Comparison of ENCODE assay signal across 10 cellular contexts in the genomic region with DNA sequence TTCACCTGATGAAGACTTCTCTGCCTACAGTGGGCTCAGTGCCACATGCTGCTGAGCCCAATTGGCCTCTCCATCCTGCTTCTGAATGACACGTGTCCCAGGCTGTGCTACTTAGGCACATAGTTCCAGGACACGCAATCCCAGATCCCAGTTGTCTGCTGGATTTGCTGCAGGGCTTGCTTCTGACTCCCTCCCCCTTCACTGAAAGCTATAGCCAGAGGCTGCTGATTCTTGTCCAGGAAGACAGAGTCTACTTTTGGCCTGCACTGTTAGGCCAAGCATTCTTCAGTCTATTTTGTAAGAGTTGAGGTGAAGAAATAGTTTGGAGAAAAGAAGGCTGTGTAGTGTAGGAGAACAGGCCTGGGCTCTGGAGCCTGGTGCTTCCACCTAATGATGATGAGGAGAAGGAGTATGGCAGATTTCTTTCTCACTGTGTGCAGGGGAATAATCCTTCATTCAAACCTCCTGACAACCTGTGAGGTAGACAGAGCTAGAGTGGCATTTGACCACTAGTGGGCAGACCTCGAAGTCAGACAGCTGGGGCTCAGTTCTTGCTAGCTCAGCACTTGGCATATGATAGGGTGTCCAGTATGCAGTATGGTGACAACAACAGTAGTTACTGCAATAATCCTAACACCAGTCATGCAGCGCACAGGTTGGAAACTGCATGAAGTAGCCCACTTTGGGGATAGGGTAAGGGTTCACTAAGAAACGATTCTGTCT. TPM values are rescaled to one million over a fixed set of nuclear protein-coding genes. Genes with fewer than 3 reads are reported as not detected.
A peak's percentile ranks its signal among the peaks of the same experiment; 100 is the strongest.
DNase-seq lines count a peak whose midpoint lies in the region; ATAC-seq, FAIRE-seq and TF ChIP-seq lines count a peak whose summit lies in the region.
"Had no signal": no experiment of that assay in that cellular context is flagged by ENCODE, and none has a peak within 500 bp of the region (broad histone marks: within the 10 kb centered on the region; RNA-seq: fewer than 3 reads in every experiment).

No MANE protein-coding gene starts in this region.

- H3K4me3 Mint-ChIP-seq in astrocyte (ENCODE audit: unreplicated experiment): no peak overlapping the region

- H3K9me3 ChIP-seq in astrocyte (ENCODE audit: insufficient read depth, low read depth, low read length): no peaks in the 10 kb centered on the region
- H3K9me3 ChIP-seq: BLaER1 had no signal

- H3K9ac ChIP-seq in astrocyte (ENCODE audit: low read length): no peak overlapping the region
- H3K9ac ChIP-seq: BLaER1 had no signal

- H3K36me3 ChIP-seq in astrocyte (ENCODE audit: insufficient read depth, low read length): no peaks in the 10 kb centered on the region
- H3K36me3 ChIP-seq in kidney epithelial cell (ENCODE audit: control insufficient read depth, insufficient read depth, low read length): no peaks in the 10 kb centered on the region
- H3K36me3 ChIP-seq: BLaER1 had no signal

- TF ChIP-seq CTCF in astrocyte (IDR thresholded peaks at IDR 0.05; ENCODE audit: insufficient read depth, low read depth, low read length) (peak; percentile 26), kidney epithelial cell (IDR thresholded peaks at IDR 0.05; ENCODE audit: insufficient read depth, low read length, poor library complexity, severe bottlenecking) (peak; percentile 45)

- no peaks in the 10 kb centered on the region for H3K9me3 Mint-ChIP-seq in astrocyte (ENCODE audit: unreplicated experiment)

- H3K4me3 ChIP-seq in astrocyte (ENCODE audit: insufficient read depth, low read depth, low read length) (no peak overlapping the region), kidney epithelial cell (ENCODE audit: low read depth, low read length) (no peak overlapping the region)
- H3K4me3 ChIP-seq: BLaER1 had no signal

- no peak for ATAC-seq in HG03097 (IDR thresholded peaks at IDR 0.05; ENCODE audit: low FRiP score, unreplicated experiment)
- ATAC-seq in HG03460 (IDR thresholded peaks at IDR 0.05; ENCODE audit: unreplicated experiment): no peak

- no peaks in the 10 kb centered on the region for H3K27me3 ChIP-seq in astrocyte (ENCODE audit: insufficient read depth, low read length)
- no peaks in the 10 kb centered on the region for H3K27me3 ChIP-seq in kidney epithelial cell (ENCODE audit: control insufficient read depth, insufficient read depth, low read length)
- H3K27me3 ChIP-seq: BLaER1 had no signal

- H3K27ac ChIP-seq in astrocyte (ENCODE audit: low read depth, low read length): no peak overlapping the region
- H3K27ac ChIP-seq: BLaER1 had no signal

- no peak overlapping the region for H3K4me2 ChIP-seq in astrocyte (ENCODE audit: low read length)
- H3K4me2 ChIP-seq: BLaER1 had no signal

- no peaks in the 10 kb centered on the region for H3K27me3 Mint-ChIP-seq in astrocyte (ENCODE audit: low read depth, unreplicated experiment)

- peak; percentile 15 for DNase-seq in NCI-H1092 treated with DMSO at 0.1 percent for 48 hours (lab: John Stamatoyannopoulos, UW)
- DNase-seq in NCI-H1092 (lab: John Stamatoyannopoulos, UW): no peak
- DNase-seq in HT1080 (ENCODE audit: low read depth): peak; percentile 20
- DNase-seq in astrocyte (ENCODE audit: low read depth): no peak
- no peak for DNase-seq in kidney epithelial cell (ENCODE audit: low read depth)
- no peak for DNase-seq in DMS79 (lab: John Stamatoyannopoulos, UW)

- no peaks in the 10 kb centered on the region for H3K36me3 Mint-ChIP-seq in astrocyte (ENCODE audit: low read depth, unreplicated experiment)

- H4K20me1 ChIP-seq in astrocyte (ENCODE audit: insufficient read depth, low read length): no peaks in the 10 kb centered on the region
- H4K20me1 ChIP-seq: BLaER1 had no signal

- H3K4me1 Mint-ChIP-seq in astrocyte (ENCODE audit: low read depth, unreplicated experiment): peaks cover 21% of the 10 kb centered on the region

- no peak overlapping the region for H2AFZ ChIP-seq in astrocyte (ENCODE audit: low read depth, low read length)

- FAIRE-seq in astrocyte (lab: Jason Lieb, UNC): no peak

- no peaks in the 10 kb centered on the region for H3K79me2 ChIP-seq in astrocyte (ENCODE audit: insufficient read depth, low read length)

- no peak overlapping the region for H3K27ac Mint-ChIP-seq in astrocyte (ENCODE audit: unreplicated experiment)

- peaks cover 25% of the 10 kb centered on the region for H3K4me1 ChIP-seq in astrocyte (ENCODE audit: insufficient read depth, low read length)
- H3K4me1 ChIP-seq: BLaER1 had no signal

RNA-seq across cellular contexts. Expression of gene ASPN, which starts 19.5 kb away (rescaled TPM):
- total RNA-seq in HT1080 (2014; rRNA removed; shearing (Covaris generic)): not detected in 2 replicates
- not detected in 2 replicates for polyA plus RNA-seq in HT1080 (2015; cell fraction: cytosol; rRNA removed)
- polyA plus RNA-seq in HT1080 (2015; cell fraction: nucleus; rRNA removed): not detected in 2 replicates
- not detected in 2 replicates for total RNA-seq in astrocyte
- total RNA-seq in kidney epithelial cell: not detected in 2 replicates
- total RNA-seq: activated CD8-positive, alpha-beta memory T cell treated with anti-CD3 and anti-CD28 coated beads for 36 hours had no signal

RNA-seq across cellular contexts. Expression of gene ECM2, which starts 34.0 kb away (rescaled TPM):
- total RNA-seq in HT1080 (2014; rRNA removed; shearing (Covaris generic)): 0.11 and 0.17 TPM in 2 replicates
- 0.79 and 1.1 TPM in 2 replicates for polyA plus RNA-seq in HT1080 (2015; cell fraction: cytosol; rRNA removed)
- 0.62 and 1.3 TPM in 2 replicates for polyA plus RNA-seq in HT1080 (2015; cell fraction: nucleus; rRNA removed)
- total RNA-seq in astrocyte (0.18 and 0.22 TPM in 2 replicates), kidney epithelial cell (not detected in 2 replicates)
- total RNA-seq: activated CD8-positive, alpha-beta memory T cell treated with anti-CD3 and anti-CD28 coated beads for 36 hours had no signal

Comparison
In these comparisons a context has a peak if more than half of its experiments do, and no peak if none do; other contexts are left out.
1. DNase-seq: peak in NCI-H1092 treated with DMSO at 0.1 percent for 48 hours (single experiment) and HT1080 (single experiment); none in NCI-H1092 (single experiment), astrocyte (single experiment), kidney epithelial cell (single experiment) and DMS79 (single experiment).